25 cellular contexts compared by ENCODE assay signal in the genomic region with DNA sequence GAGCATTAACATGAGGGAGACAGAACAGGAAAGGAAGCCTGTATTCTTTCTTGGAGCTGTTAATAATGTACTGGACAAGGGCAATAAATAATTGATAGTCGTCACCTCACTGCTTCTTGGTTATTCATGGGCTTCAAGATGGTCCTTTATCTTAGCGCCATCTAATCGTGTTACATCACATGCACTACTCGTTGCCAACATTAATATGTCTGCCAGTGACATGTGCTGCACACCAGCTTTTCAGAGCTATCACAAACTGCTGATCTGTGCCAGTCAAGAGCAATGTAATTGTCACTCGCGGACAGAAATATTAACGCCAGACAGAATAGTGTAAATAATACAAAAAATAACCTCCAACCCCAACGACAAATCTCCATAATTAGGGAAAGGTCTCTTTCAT.
"Had no signal": no experiment of that assay in that cellular context is flagged by ENCODE, and none has a peak within 500 bp of the region (broad histone marks: within the 10 kb centered on the region; RNA-seq: fewer than 3 reads in every experiment).

No MANE protein-coding gene starts in this region.

- DNase-seq: activated B cell treated with CpG ODN at 0.5 μM for 24 hours; activated CD4-positive, alpha-beta T cell treated with anti-CD3 and anti-CD28 coated beads for 1 hour; activated CD4-positive, alpha-beta T cell treated with anti-CD3 and anti-CD28 coated beads, Interleukin-2, amount 10 ng/mL, durations not matched to agents 24 days and 14 days; activated CD4-positive, alpha-beta T cell treated with anti-CD3 and anti-CD28 coated beads, Interleukin-2, amount 50 U/mL, for 48 hours; activated CD8-positive, alpha-beta memory T cell treated with anti-CD3 and anti-CD28 coated beads, Interleukin-2, amount 10 ng/mL, durations not matched to agents 7 days and 5 days; activated effector memory CD4-positive, alpha-beta T cell treated with Interleukin-2 at 50 U/mL for 16 hours; activated naive CD4-positive, alpha-beta T cell; activated T-cell treated with anti-CD3 and anti-CD28 coated beads, Interleukin-2, amount 50 U/mL, for 24 hours; KBM-7; NCI-H1048; NCI-H1417 treated with DMSO at 0.1 percent for 48 hours; NCI-H187; NCI-H2081; NCI-H226; NCI-H526 treated with DMSO at 0.1 percent for 48 hours; NCI-H82; NK-92 treated with Interleukin-12 subunit alpha and Interleukin-12 subunit beta, amount 100 ng/mL, for 24 hours; Peyer's patch; SHP77; T-cell; T-helper 2 cell; T1000 had no signal

- H3K27ac ChIP-seq: ascending aorta, Peyer's patch, RWPE1, SJSA1 had no signal

- H3K36me3 ChIP-seq: ascending aorta, Peyer's patch, SJSA1 had no signal

- H3K4me3 ChIP-seq: ascending aorta, Peyer's patch, SJSA1 had no signal

- H3K4me1 ChIP-seq: ascending aorta, Peyer's patch, SJSA1 had no signal

- H3K9me3 ChIP-seq: ascending aorta, Peyer's patch, SJSA1 had no signal

- ATAC-seq: activated CD8-positive, alpha-beta memory T cell treated with anti-CD3 and anti-CD28 coated beads, Interleukin-2, amount 10 ng/mL, durations not matched to agents 7 days and 5 days; T-cell had no signal

- H3K27me3 ChIP-seq: ascending aorta, Peyer's patch, SJSA1 had no signal
